ENCODE assay signal across 6 cellular contexts in the genomic region with DNA sequence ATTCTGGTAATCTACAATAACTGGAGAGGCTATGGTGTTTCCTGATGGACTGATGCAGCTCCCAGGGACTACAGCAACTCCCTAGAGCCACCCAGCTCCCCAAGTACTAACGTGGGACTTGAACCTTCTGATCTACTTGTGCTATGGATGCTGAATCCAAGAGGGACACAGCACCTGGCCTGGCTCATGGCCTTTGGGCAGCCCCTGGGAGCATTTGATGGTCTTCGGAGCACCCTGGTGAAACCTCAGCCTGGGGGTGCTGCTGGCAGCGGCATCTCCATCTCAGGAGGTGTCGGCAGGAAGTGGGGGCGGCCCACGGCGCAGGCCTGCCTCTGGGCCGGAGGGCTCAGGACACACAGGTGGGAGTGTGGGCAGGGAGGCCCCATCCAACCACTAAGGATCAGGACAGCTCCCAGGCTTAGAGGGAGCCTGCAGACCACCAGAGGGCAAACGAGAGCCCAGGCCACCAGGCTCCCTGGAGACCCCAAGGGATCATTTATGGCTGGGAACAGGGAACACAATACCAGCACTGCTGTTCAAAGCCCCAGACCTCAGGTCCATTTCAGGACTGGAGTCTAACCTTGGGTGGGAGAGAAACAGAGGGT. TPM values are rescaled to one million over a fixed set of nuclear protein-coding genes. Genes with fewer than 3 reads are reported as not detected.
DNase-seq lines count a peak whose midpoint lies in the region; ATAC-seq and TF ChIP-seq lines count a peak whose summit lies in the region.

No MANE protein-coding gene starts in this region.

- TF ChIP-seq CTCF in GM12874 (IDR thresholded peaks at IDR 0.05; ENCODE audit: insufficient read depth, low read depth, low read length), result peak; percentile 56

- ATAC-seq in activated naive CD8-positive, alpha-beta T cell treated with anti-CD3 and anti-CD28 coated beads, Interleukin-2, amount 10 ng/mL, durations not matched to agents 7 days and 5 days (ENCODE audit: low read depth), result peak; percentile 46
- ATAC-seq in naive thymus-derived CD8-positive, alpha-beta T cell, result peak; percentile 13 to 33
- ATAC-seq in GM19455 (IDR thresholded peaks at IDR 0.05; ENCODE audit: unreplicated experiment), result no peak

- peaks cover 29% of the 10 kb centered on the region for H3K36me3 Mint-ChIP-seq in activated naive CD8-positive, alpha-beta T cell treated with anti-CD3 and anti-CD28 coated beads, Interleukin-2, amount 10 ng/mL, durations not matched to agents 7 days and 5 days
- H3K36me3 Mint-ChIP-seq in naive thymus-derived CD8-positive, alpha-beta T cell, result peaks cover 4 to 61% (median 22%) of the 10 kb centered on the region in 3 donors

- POLR2A ChIA-PET in activated naive CD8-positive, alpha-beta T cell treated with anti-CD3 and anti-CD28 coated beads, Interleukin-2, amount 10 ng/mL, durations not matched to agents 7 days and 5 days (lab: Charles Lee), result interaction anchor here (0.9 to 27.4 kb wide), 6 partner anchors 10 to 171 kb away, joined by 3 to 782 read pairs (median 15); partner anchors contain the start of genes EHD1 and SAC3D1
- POLR2A ChIA-PET in naive thymus-derived CD8-positive, alpha-beta T cell (lab: Charles Lee), result interaction anchor here (0.8 to 45.7 kb wide), 6 partner anchors 8 to 700 kb away, joined by 4 to 2449 read pairs (median 14); partner anchors contain the start of genes CDC42BPG, EHD1, MAP4K2 and SF1

- peaks cover 70% of the 10 kb centered on the region for H3K4me1 Mint-ChIP-seq in activated naive CD8-positive, alpha-beta T cell treated with anti-CD3 and anti-CD28 coated beads, Interleukin-2, amount 10 ng/mL, durations not matched to agents 7 days and 5 days
- peaks cover 45 to 93% (median 88%) of the 10 kb centered on the region in 4 donors for H3K4me1 Mint-ChIP-seq in naive thymus-derived CD8-positive, alpha-beta T cell

- H3K9me3 Mint-ChIP-seq in activated naive CD8-positive, alpha-beta T cell treated with anti-CD3 and anti-CD28 coated beads, Interleukin-2, amount 10 ng/mL, durations not matched to agents 7 days and 5 days, result no peaks in the 10 kb centered on the region
- H3K9me3 Mint-ChIP-seq in naive thymus-derived CD8-positive, alpha-beta T cell, result peaks cover 0 to 4% (median 0%) of the 10 kb centered on the region in 9 donors

- H3K27me3 Mint-ChIP-seq in activated naive CD8-positive, alpha-beta T cell treated with anti-CD3 and anti-CD28 coated beads, Interleukin-2, amount 10 ng/mL, durations not matched to agents 7 days and 5 days, result no peaks in the 10 kb centered on the region
- H3K27me3 Mint-ChIP-seq in naive thymus-derived CD8-positive, alpha-beta T cell, result no peaks in the 10 kb centered on the region

- H3K4me3 Mint-ChIP-seq in activated naive CD8-positive, alpha-beta T cell treated with anti-CD3 and anti-CD28 coated beads, Interleukin-2, amount 10 ng/mL, durations not matched to agents 7 days and 5 days, result peak overlapping the region; percentile 71
- peak overlapping the region; percentile 73 to 87 (median 80) for H3K4me3 Mint-ChIP-seq in naive thymus-derived CD8-positive, alpha-beta T cell

- peak overlapping the region; percentile 86 for H3K27ac Mint-ChIP-seq in activated naive CD8-positive, alpha-beta T cell treated with anti-CD3 and anti-CD28 coated beads, Interleukin-2, amount 10 ng/mL, durations not matched to agents 7 days and 5 days
- H3K27ac Mint-ChIP-seq in naive thymus-derived CD8-positive, alpha-beta T cell, result peak overlapping the region; percentile 91 to 96 (median 94)

- no peak for DNase-seq in activated naive CD8-positive, alpha-beta T cell treated with anti-CD3 and anti-CD28 coated beads, Interleukin-2, amount 10 ng/mL, durations not matched to agents 7 days and 5 days
- peak in 2 of 10 donors; percentile 36 to 46 for DNase-seq in naive thymus-derived CD8-positive, alpha-beta T cell
- no peak for DNase-seq in NCI-H2227 (lab: John Stamatoyannopoulos, UW; ENCODE audit: unreplicated experiment)
- no peak for DNase-seq in stimulated activated CD4-positive, alpha-beta T cell treated with anti-CD3 and anti-CD28 coated beads, Interleukin-4, amount 100 ng/mL, for 1 hour

RNA-seq across cellular contexts. Expression of gene EHD1, which starts 8.7 kb away (rescaled TPM):
- total RNA-seq in activated naive CD8-positive, alpha-beta T cell treated with anti-CD3 and anti-CD28 coated beads, Interleukin-2, amount 10 ng/mL, durations not matched to agents 7 days and 5 days, result 100 to 1,000 TPM; 187 to 195 TPM
- 100 to 1,000 TPM; 217 to 226 TPM for total RNA-seq in naive thymus-derived CD8-positive, alpha-beta T cell
- polyA plus RNA-seq in naive thymus-derived CD8-positive, alpha-beta T cell, result 100 to 1,000 TPM; 137 to 164 (median 154) TPM

RNA-seq across cellular contexts. Expression of gene CDC42BPG, which starts 25.2 kb away (rescaled TPM):
- 1 to 10 TPM; 3.4 to 3.5 TPM for total RNA-seq in activated naive CD8-positive, alpha-beta T cell treated with anti-CD3 and anti-CD28 coated beads, Interleukin-2, amount 10 ng/mL, durations not matched to agents 7 days and 5 days
- 10 to 100 TPM in 1 of 2 experiments, 1 to 10 TPM in 1; 9.0 to 10.3 TPM for total RNA-seq in naive thymus-derived CD8-positive, alpha-beta T cell
- polyA plus RNA-seq in naive thymus-derived CD8-positive, alpha-beta T cell, result under 1 TPM; 0.09 to 0.38 (median 0.13) TPM

RNA-seq across cellular contexts. Expression of gene ATG2A, which starts 47.3 kb away (rescaled TPM):
- 10 to 100 TPM; 34.5 to 39.7 TPM for total RNA-seq in activated naive CD8-positive, alpha-beta T cell treated with anti-CD3 and anti-CD28 coated beads, Interleukin-2, amount 10 ng/mL, durations not matched to agents 7 days and 5 days
- total RNA-seq in naive thymus-derived CD8-positive, alpha-beta T cell, result 10 to 100 TPM; 39.5 to 41.4 TPM
- 1 to 10 TPM; 3.4 to 4.2 (median 3.6) TPM for polyA plus RNA-seq in naive thymus-derived CD8-positive, alpha-beta T cell

RNA-seq across cellular contexts. Expression of gene PPP2R5B, which starts 54.8 kb away (rescaled TPM):
- total RNA-seq in activated naive CD8-positive, alpha-beta T cell treated with anti-CD3 and anti-CD28 coated beads, Interleukin-2, amount 10 ng/mL, durations not matched to agents 7 days and 5 days, result 10 to 100 TPM; 18.6 to 22.3 TPM
- 10 to 100 TPM; 13.4 to 16.0 TPM for total RNA-seq in naive thymus-derived CD8-positive, alpha-beta T cell
- 1 to 10 TPM; 4.7 to 6.6 (median 5.3) TPM for polyA plus RNA-seq in naive thymus-derived CD8-positive, alpha-beta T cell

RNA-seq across cellular contexts. Expression of gene MEN1, which starts 59.3 kb away (rescaled TPM):
- total RNA-seq in activated naive CD8-positive, alpha-beta T cell treated with anti-CD3 and anti-CD28 coated beads, Interleukin-2, amount 10 ng/mL, durations not matched to agents 7 days and 5 days, result 10 to 100 TPM; 37.4 to 39.0 TPM
- total RNA-seq in naive thymus-derived CD8-positive, alpha-beta T cell, result 10 to 100 TPM; 50.7 to 54.1 TPM
- 10 to 100 TPM; 22.1 to 57.4 (median 36.1) TPM for polyA plus RNA-seq in naive thymus-derived CD8-positive, alpha-beta T cell
